22 cellular contexts compared by ENCODE assay signal in genomic region chr11:64064374-64065140, GRCh38. TPM values are rescaled to one million over a fixed set of nuclear protein-coding genes. Genes with fewer than 3 reads are reported as not detected.
DNase-seq lines count a peak whose midpoint lies in the region; ATAC-seq, FAIRE-seq and TF ChIP-seq lines count a peak whose summit lies in the region.
"Had no signal": no experiment of that assay in that cellular context is flagged by ENCODE, and none has a peak within 500 bp of the region (broad histone marks: within the 10 kb centered on the region; RNA-seq: fewer than 3 reads in every experiment).

No MANE protein-coding gene starts in this region.

- SMC1A ChIA-PET in GM12878 (lab: Charles Lee; ENCODE audit: uncharacterized antibody, unreplicated experiment), result no interaction called here

- no peak for FAIRE-seq in GM12878 (lab: Jason Lieb, UNC)
- FAIRE-seq: GM18507, RCC 7860 had no signal

- BruUV-seq in GM12878 (replicated peaks; lab: Mats Ljungman, UMichigan), result no TSS peak
- BruUV-seq in Caco-2 (replicated peaks; lab: Mats Ljungman, UMichigan), result no TSS peak

- intact Hi-C loops in GM12878 (cut with micrococcal nuclease; ENCODE audit: unreplicated experiment) (no loop called here), psoas muscle (cut with DNase I) (no loop called here), Caco-2 (cut with micrococcal nuclease; ENCODE audit: unreplicated experiment) (no loop called here)

- H3K27me3 Mint-ChIP-seq in Caco-2 (ENCODE audit: insufficient read depth, unreplicated experiment), result no peaks in the 10 kb centered on the region

- peak overlapping the region in 1 of 2 experiments; percentile 98; a peak in 2 of 4 replicates for H3K27ac ChIP-seq in SK-N-SH (ENCODE audit: low read depth in 2 of 2, low read length in 1 of 2)
- no peak overlapping the region for H3K27ac ChIP-seq in GM12878 (ENCODE audit: control insufficient read depth, insufficient read depth)
- H3K27ac ChIP-seq in psoas muscle, result no peak overlapping the region
- H3K27ac ChIP-seq: 22Rv1, BLaER1 had no signal

- no peaks in the 10 kb centered on the region for H3K36me3 ChIP-seq in SK-N-SH (replicated peaks in 1 of 2; ENCODE audit: control insufficient read depth in 1 of 2, insufficient read depth in 2 of 2, low read length in 1 of 2)
- H3K36me3 ChIP-seq in GM12878 (ENCODE audit: control insufficient read depth in 2 of 2, insufficient read depth in 2 of 2, low read length in 1 of 2), result no peaks in the 10 kb centered on the region
- H3K36me3 ChIP-seq in psoas muscle (ENCODE audit: insufficient read depth in 1 of 2, low read depth in 1 of 2), result no peaks in the 10 kb centered on the region
- no peaks in the 10 kb centered on the region for H3K36me3 ChIP-seq in Caco-2 (ENCODE audit: control insufficient read depth, insufficient read depth, low read length)

- H3K9me3 ChIP-seq in SK-N-SH, result no peaks in the 10 kb centered on the region
- H3K9me3 ChIP-seq in GM12878 (replicated peaks; ENCODE audit: control insufficient read depth, insufficient read depth, low read length), result no peaks in the 10 kb centered on the region
- H3K9me3 ChIP-seq in psoas muscle, result no peaks in the 10 kb centered on the region
- H3K9me3 ChIP-seq in Caco-2, result no peaks in the 10 kb centered on the region
- H3K9me3 ChIP-seq: BLaER1 had no signal

- POLR2A ChIA-PET in SK-N-SH (lab: Yijun Ruan, JAX), result interaction anchor here (0.5 to 1.3 kb wide), 3 partner anchors 13 to 83 kb away, joined by 3 to 4 read pairs (median 3); no protein-coding TSS in a partner anchor
- POLR2A ChIA-PET in GM12878 (lab: Charles Lee), result no interaction called here
- POLR2A ChIA-PET in Caco-2 (lab: Charles Lee), result no interaction called here

- H3K4me2 ChIP-seq in SK-N-SH (no peak overlapping the region), GM12878 (ENCODE audit: control insufficient read depth, insufficient read depth) (no peak overlapping the region)
- H3K4me2 ChIP-seq: BLaER1 had no signal

- no peak overlapping the region for H3K4me3 Mint-ChIP-seq in Caco-2 (ENCODE audit: unreplicated experiment)
- H3K4me3 Mint-ChIP-seq: CD4-positive, alpha-beta T cell had no signal

- no peak for TF ChIP-seq POLR2A in GM12878 (IDR thresholded peaks at IDR 0.05; ENCODE audit: low read depth, low read length)

- TF ChIP-seq EP300 in SK-N-SH (IDR thresholded peaks at IDR 0.05; ENCODE audit: borderline replicate concordance in 1 of 2, low read depth in 1 of 2, low read length in 1 of 2), result no peak
- no peak for TF ChIP-seq EP300 in GM12878 (IDR thresholded peaks at IDR 0.05; ENCODE audit: borderline replicate concordance in 1 of 2, control insufficient read depth in 1 of 2, low read depth in 2 of 2, low read length in 2 of 2)

- H3K27me3 ChIP-seq in SK-N-SH (ENCODE audit: insufficient read depth), result no peaks in the 10 kb centered on the region
- peaks cover 0 to 8% of the 10 kb centered on the region in 2 experiments for H3K27me3 ChIP-seq in GM12878 (replicated peaks in 1 of 2; ENCODE audit: control insufficient read depth in 2 of 2, insufficient read depth in 2 of 2, low read length in 1 of 2)
- no peaks in the 10 kb centered on the region for H3K27me3 ChIP-seq in psoas muscle (ENCODE audit: insufficient read depth in 3 of 3, low read length in 2 of 3)
- H3K27me3 ChIP-seq in Caco-2 (replicated peaks; ENCODE audit: control insufficient read depth, insufficient read depth, low read length), result no peaks in the 10 kb centered on the region

- in situ Hi-C loops in GM12878 (cut with MboI), result no loop called here

- TF ChIP-seq RAD21 in SK-N-SH (IDR thresholded peaks at IDR 0.05; ENCODE audit: low read length) (no peak; the same call in 1 of the 2 replicates), GM12878 (IDR thresholded peaks at IDR 0.05; ENCODE audit: insufficient read depth, low read depth, low read length) (no peak)

- no peaks in the 10 kb centered on the region for H3K9me2 ChIP-seq in SK-N-SH

- H3K36me3 Mint-ChIP-seq in Caco-2 (ENCODE audit: insufficient read depth, unreplicated experiment), result peaks cover 6% of the 10 kb centered on the region

- H3F3A ChIP-seq in SK-N-SH (replicated peaks; ENCODE audit: insufficient read depth), result no peaks in the 10 kb centered on the region

- no peak for ATAC-seq in SK-N-SH treated with all-trans-retinoic acid at 6 μM for 48 hours
- no peak for ATAC-seq in GM12878
- ATAC-seq in psoas muscle, result peak; percentile 28 to 74 (median 55)
- ATAC-seq in HG03354 (IDR thresholded peaks at IDR 0.05; ENCODE audit: poor library complexity, severe bottlenecking, unreplicated experiment), result no peak

- RAD21 ChIA-PET in GM12878 (lab: Charles Lee; ENCODE audit: unreplicated experiment), result no interaction called here

- H3K9ac ChIP-seq in SK-N-SH (no peak overlapping the region), GM12878 (ENCODE audit: control insufficient read depth, insufficient read depth, low read length) (no peak overlapping the region)
- H3K9ac ChIP-seq: BLaER1 had no signal

- WGBS in SK-N-SH (ENCODE audit: low lambda C conversion rate), result 86% methylated on average over 9 of the region's 17 CpGs
- WGBS in GM12878 (ENCODE audit: insufficient coverage, insufficient replicate concordance, low lambda C conversion rate, missing lambda C conversion rate), result 41% methylated on average over 17 of the region's 17 CpGs
- 54 to 70% (median 57%) methylated on average over 17 of the region's 17 CpGs for WGBS in psoas muscle, 3 donors

- no peaks in the 10 kb centered on the region for H3K79me2 ChIP-seq in SK-N-SH (ENCODE audit: insufficient read depth)
- no peaks in the 10 kb centered on the region for H3K79me2 ChIP-seq in GM12878 (ENCODE audit: control insufficient read depth, insufficient read depth, low read length)

- DNase-seq in SK-N-SH (no peak), GM12878 (ENCODE audit: low read depth, low spot score) (no peak), epithelial cell of esophagus (ENCODE audit: low read depth) (peak; percentile 60), psoas muscle (peak in 1 of 2 donors; percentile 66), Caco-2 (no peak), amygdala (lab: John Stamatoyannopoulos, UW) (no peak)
- DNase-seq: ACHN; CD4-positive, alpha-beta T cell; DND-41; GOT3; HCEC 1CT; Kasumi-1; NCI-H1694; NCI-H524 treated with DMSO at 0.1 percent for 48 hours; NCI-H82; OCI-M1 had no signal

- CTCF ChIA-PET in SK-N-SH (lab: Yijun Ruan, JAX) (no interaction called here), GM12878 (lab: Yijun Ruan, JAX) (no interaction called here), Caco-2 (lab: Charles Lee) (interaction anchor here (0.6 kb wide), 1 partner anchor 392 kb away, joined by 3 read pairs; no protein-coding TSS in a partner anchor)

- TF ChIP-seq CTCF in SK-N-SH (IDR thresholded peaks at IDR 0.05) (no peak), GM12878 (IDR thresholded peaks at IDR 0.05 in 2 of 3, conservative IDR thresholded peaks at IDR 0.05 in 1 of 3; ENCODE audit: control insufficient read depth in 2 of 3, extremely low read depth in 1 of 3, insufficient read depth in 1 of 3, low read depth in 3 of 3, low read length in 3 of 3) (no peak), epithelial cell of esophagus (IDR thresholded peaks at IDR 0.05; ENCODE audit: insufficient read depth, low read depth, low read length, missing control alignments) (no peak), psoas muscle (IDR thresholded peaks at IDR 0.05) (no peak), Caco-2 (IDR thresholded peaks at IDR 0.05; ENCODE audit: insufficient read depth in 1 of 2, low read depth in 1 of 2, low read length in 1 of 2, severe bottlenecking in 1 of 2, unreplicated experiment in 1 of 2) (no peak)

- H2AFZ ChIP-seq in SK-N-SH (ENCODE audit: low read depth) (no peak overlapping the region), GM12878 (ENCODE audit: control insufficient read depth, low read depth, low read length) (no peak overlapping the region)

- H3K27ac Mint-ChIP-seq in Caco-2 (ENCODE audit: unreplicated experiment), result no peak overlapping the region
- H3K27ac Mint-ChIP-seq: CD4-positive, alpha-beta T cell had no signal

- H3K4me1 ChIP-seq in SK-N-SH (ENCODE audit: control insufficient read depth in 1 of 2, insufficient read depth in 2 of 2, low read depth in 1 of 2, low read length in 1 of 2) (peaks cover 0 to 86% of the 10 kb centered on the region in 2 experiments; a peak in 3 of 4 replicates), GM12878 (ENCODE audit: control insufficient read depth, insufficient read depth, low read length) (peaks cover 3% of the 10 kb centered on the region; the same call in 1 of the 2 replicates), psoas muscle (peaks cover 9% of the 10 kb centered on the region), Caco-2 (no peaks in the 10 kb centered on the region)

- H3K4me3 ChIP-seq in SK-N-SH (ENCODE audit: low read depth in 2 of 2, low read length in 1 of 2) (no peak overlapping the region), GM12878 (no peak overlapping the region), epithelial cell of esophagus (ENCODE audit: low read length) (no peak overlapping the region), psoas muscle (no peak overlapping the region), Caco-2 (ENCODE audit: low read depth, low read length) (no peak overlapping the region)
- H3K4me3 ChIP-seq: BLaER1 had no signal

- no peaks in the 10 kb centered on the region for H3K4me1 Mint-ChIP-seq in Caco-2 (ENCODE audit: low read depth, unreplicated experiment)

- H4K20me1 ChIP-seq in SK-N-SH (ENCODE audit: insufficient read depth), result no peaks in the 10 kb centered on the region
- 0 out of 2 replicates have a peak, but pooled peaks cover 3% of the 10 kb centered on the region for H4K20me1 ChIP-seq in GM12878 (ENCODE audit: control insufficient read depth, insufficient read depth)

- H3K9me3 Mint-ChIP-seq in Caco-2 (ENCODE audit: unreplicated experiment), result no peaks in the 10 kb centered on the region
- H3K9me3 Mint-ChIP-seq: CD4-positive, alpha-beta T cell had no signal

RNA-seq across cellular contexts. Expression of gene FLRT1, which starts 28.8 kb away (rescaled TPM):
- polyA plus RNA-seq in SK-N-SH (2012; rRNA removed) (0.03 TPM in 2 replicates), GM12878 (2011; rRNA removed) (not detected in 2 replicates), GM12878 (2014; fragmentation: Illumina TruSeq; extraction: Trizol) (not detected in 2 replicates), GM12878 (2014; fragmentation: Nextera tagmentation; extraction: Ambion mirVana) (not detected), GM12878 (2014; rRNA removed) (not detected in 2 replicates), GM12878 (2016; fragmentation: Nextera tagmentation; extraction: Ambion mirVana) (under 1 TPM; 0.10 to 0.12 TPM), psoas muscle (under 1 TPM in 2 of 3 donors, not detected in 1; 0.03 to 0.05 TPM)
- 0.05 and 0.06 TPM in 2 replicates for polyA plus RNA-seq in SK-N-SH (2012; cell fraction: cytosol; rRNA removed)
- 0.06 and 0.07 TPM in 2 replicates for polyA plus RNA-seq in SK-N-SH (2012; cell fraction: nucleus; rRNA removed)
- total RNA-seq in GM12878 (2013; cell fraction: nucleolus; rRNA removed), result not detected in 2 replicates
- total RNA-seq in GM12878 (2014; rRNA removed) (not detected in 2 replicates), GM12878 (2014; rRNA removed; fragmentation: Illumina TruSeq; extraction: Trizol) (not detected in 2 replicates), GM12878 (2021) (not detected in 2 replicates), psoas muscle (under 1 TPM in 3 of 4 donors, not detected in 1; 0.08 to 0.10 (median 0.08) TPM), Caco-2 (2022) (0.14 and 0.39 TPM in 2 replicates)
- polyA plus RNA-seq in GM12878 (2011; ENCODE audit: low read depth), result not detected
- not detected in 2 replicates for polyA plus RNA-seq in GM12878 (2011; cell fraction: cytosol; rRNA removed)
- polyA plus RNA-seq in GM12878 (2011; cell fraction: nucleus; rRNA removed), result not detected in 2 replicates
- polyA plus RNA-seq in GM12878 (2012), result 0.08 and 0.09 TPM in 2 replicates
- polyA minus RNA-seq in GM12878 (2011; rRNA and poly(A)+ RNA removed), result not detected in 2 replicates
- polyA minus RNA-seq in GM12878 (2011; cell fraction: cytosol; rRNA and poly(A)+ RNA removed), result not detected in 2 replicates
- polyA minus RNA-seq in GM12878 (2011; cell fraction: nucleus; rRNA and poly(A)+ RNA removed), result not detected in 2 replicates
- total RNA-seq: CD4-positive, alpha-beta T cell had no signal

Comparison
In these comparisons a context has a peak if more than half of its experiments do, and no peak if none do; other contexts are left out.
1. ATAC-seq: peak in psoas muscle (4 of 4); none in SK-N-SH treated with all-trans-retinoic acid at 6 μM for 48 hours (single experiment), GM12878 (single experiment) and HG03354 (single experiment).
2. Of the 26 proteins assayed by ChIP-seq in both GM12878 and SK-N-SH: peak only in GM12878: none; only in SK-N-SH: MXI1; in both: none; in neither: 25.